ENCODE assay signal across 36 cellular contexts in genomic region chr20:57588596-57588995, GRCh38. TPM values are rescaled to one million over a fixed set of nuclear protein-coding genes. Genes with fewer than 3 reads are reported as not detected.
"Had no signal": no experiment of that assay in that cellular context is flagged by ENCODE, and none has a peak within 500 bp of the region (broad histone marks: within the 10 kb centered on the region; RNA-seq: fewer than 3 reads in every experiment).

No MANE protein-coding gene starts in this region.

- H3K4me1 ChIP-seq: body of pancreas, breast epithelium had no signal

- FAIRE-seq: astrocyte, TTC549 had no signal

- H3K27ac Mint-ChIP-seq: activated B cell treated with CpG ODN at 0.5 μM for 24 hours; activated CD4-positive, alpha-beta memory T cell treated with anti-CD3 and anti-CD28 coated beads for 36 hours; activated CD4-positive, alpha-beta T cell treated with anti-CD3 and anti-CD28 coated beads, Interleukin-2, amount 10 ng/mL, durations not matched to agents 24 days and 14 days; activated CD8-positive, alpha-beta T cell treated with anti-CD3 and anti-CD28 coated beads for 36 hours; activated naive CD4-positive, alpha-beta T cell treated with anti-CD3 and anti-CD28 coated beads for 36 hours; activated naive CD8-positive, alpha-beta T cell; activated naive CD8-positive, alpha-beta T cell treated with anti-CD3 and anti-CD28 coated beads, Interleukin-2, amount 10 ng/mL, durations not matched to agents 7 days and 5 days; activated naive CD8-positive, alpha-beta T cell treated with anti-CD3 and anti-CD28 coated beads, Interleukin-2, amount 50 U/mL, for 24 hours; activated T-cell treated with anti-CD3 and anti-CD28 coated beads, Interleukin-2, amount 50 U/mL, for 72 hours; activated T-helper 1 cell treated with anti-CD3 and anti-CD28 coated beads, Interleukin-12 subunit alpha, Interleukin-12 subunit beta, Interleukin-2, Interleukin-4 antibody, amounts not matched to agents 30 ng/mL and 10 ng/mL and 1 ng/mL, durations not matched to agents 14 hours and 24 hours and 36 hours; activated T-helper 17 cell treated with anti-CD3 and anti-CD28 coated beads, Interleukin-2, amount 50 U/mL, for 72 hours; T-helper 1 cell treated with Interleukin-12 subunit alpha and Interleukin-12 subunit beta and Interleukin-4 antibody, amounts not matched to agents 30 μg/mL and 1 μg/mL, for 36 hours; T-helper 2 cell treated with Interferon-gamma antibody and Interleukin-4, amounts not matched to agents 5 μg/mL and 100 μg/mL, for 36 hours had no signal

- H3K9me3 ChIP-seq: body of pancreas had no signal

- H3K9me3 Mint-ChIP-seq: activated CD4-positive, alpha-beta T cell treated with anti-CD3 and anti-CD28 coated beads, Interleukin-2, amount 10 ng/mL, durations not matched to agents 24 days and 14 days; activated naive CD8-positive, alpha-beta T cell treated with anti-CD3 and anti-CD28 coated beads, Interleukin-2, amount 50 U/mL, for 24 hours; activated T-cell treated with anti-CD3 and anti-CD28 coated beads, Interleukin-2, amount 50 U/mL, for 4 hours; activated T-cell treated with anti-CD3 and anti-CD28 coated beads, Interleukin-2, amount 50 U/mL, for 72 hours; activated T-helper 1 cell treated with anti-CD3 and anti-CD28 coated beads, Interleukin-12 subunit alpha, Interleukin-12 subunit beta, Interleukin-2, Interleukin-4 antibody, amounts not matched to agents 30 ng/mL and 10 ng/mL and 1 ng/mL, durations not matched to agents 14 hours and 24 hours and 36 hours; activated T-helper 17 cell treated with anti-CD3 and anti-CD28 coated beads, Interleukin-2, amount 50 U/mL, for 72 hours; T-helper 1 cell treated with Interleukin-12 subunit alpha and Interleukin-12 subunit beta and Interleukin-4 antibody, amounts not matched to agents 30 μg/mL and 1 μg/mL, for 36 hours; T-helper 2 cell treated with Interferon-gamma antibody and Interleukin-4, amounts not matched to agents 5 μg/mL and 100 μg/mL, for 36 hours had no signal

- H3K4me3 ChIP-seq: body of pancreas, breast epithelium had no signal

- H3K36me3 Mint-ChIP-seq: activated CD4-positive, alpha-beta memory T cell treated with anti-CD3 and anti-CD28 coated beads for 36 hours; activated naive CD8-positive, alpha-beta T cell; activated naive CD8-positive, alpha-beta T cell treated with anti-CD3 and anti-CD28 coated beads, Interleukin-2, amount 10 ng/mL, durations not matched to agents 7 days and 5 days had no signal

- H3K27me3 ChIP-seq: body of pancreas, brain microvascular endothelial cell had no signal

- ATAC-seq: activated CD8-positive, alpha-beta T cell treated with anti-CD3 and anti-CD28 coated beads for 36 hours; activated naive CD8-positive, alpha-beta T cell treated with anti-CD3 and anti-CD28 coated beads, Interleukin-2, amount 50 U/mL, for 24 hours; activated T-cell treated with anti-CD3 and anti-CD28 coated beads, Interleukin-2, amount 50 U/mL, for 4 hours; activated T-cell treated with anti-CD3 and anti-CD28 coated beads, Interleukin-2, amount 50 U/mL, for 72 hours; activated T-helper 17 cell treated with anti-CD3 and anti-CD28 coated beads, Interleukin-2, amount 50 U/mL, for 72 hours; body of pancreas had no signal

- H3K36me3 ChIP-seq: brain microvascular endothelial cell, breast epithelium had no signal

- DNase-seq: activated B cell treated with CpG ODN at 0.5 μM for 24 hours; activated CD4-positive, alpha-beta memory T cell treated with anti-CD3 and anti-CD28 coated beads for 36 hours; activated CD4-positive, alpha-beta T cell treated with anti-CD3 and anti-CD28 coated beads for 4 hours; activated CD4-positive, alpha-beta T cell treated with anti-CD3 and anti-CD28 coated beads, Interleukin-2, amount 10 ng/mL, durations not matched to agents 24 days and 14 days; activated CD4-positive, alpha-beta T cell treated with anti-CD3 and anti-CD28 coated beads, Interleukin-2, amount 50 U/mL, for 1 hour; activated CD4-positive, alpha-beta T cell treated with anti-CD3 and anti-CD28 coated beads, Interleukin-2, amount 50 U/mL, for 4 hours; activated CD4-positive, CD25-positive, alpha-beta regulatory T cell treated with anti-CD3 and anti-CD28 coated beads, Interleukin-2, amount 50 U/mL, for 72 hours; activated CD8-positive, alpha-beta memory T cell treated with anti-CD3 and anti-CD28 coated beads, Interleukin-2, amount 50 U/mL, for 4 hours; activated CD8-positive, alpha-beta T cell treated with anti-CD3 and anti-CD28 coated beads for 36 hours; activated effector memory CD4-positive, alpha-beta T cell treated with anti-CD3 and anti-CD28 coated beads, Interleukin-2, amount 50 U/mL, for 16 hours; activated gamma-delta T cell treated with Interleukin-2 at 50 U/mL for 16 hours; activated naive CD4-positive, alpha-beta T cell; activated naive CD4-positive, alpha-beta T cell treated with anti-CD3 and anti-CD28 coated beads for 36 hours; activated naive CD4-positive, alpha-beta T cell treated with anti-CD3 and anti-CD28 coated beads, Interleukin-2, amount 50 U/mL, for 16 hours; activated naive CD8-positive, alpha-beta T cell treated with anti-CD3 and anti-CD28 coated beads, Interleukin-2, amount 10 ng/mL, durations not matched to agents 7 days and 5 days; activated naive CD8-positive, alpha-beta T cell treated with anti-CD3 and anti-CD28 coated beads, Interleukin-2, amount 50 U/mL, for 24 hours; activated T-cell treated with anti-CD3 and anti-CD28 coated beads for 4 hours; activated T-cell treated with anti-CD3 and anti-CD28 coated beads, Interleukin-2, amount 50 U/mL, for 1 hour; activated T-cell treated with anti-CD3 and anti-CD28 coated beads, Interleukin-2, amount 50 U/mL, for 4 hours; activated T-cell treated with anti-CD3 and anti-CD28 coated beads, Interleukin-2, amount 50 U/mL, for 72 hours; body of pancreas; brain microvascular endothelial cell; central memory CD4-positive, alpha-beta T cell; T-helper 1 cell; T-helper 2 cell; T-helper 9 cell had no signal

- H3K27ac ChIP-seq: body of pancreas, brain microvascular endothelial cell, breast epithelium, VCaP had no signal

RNA-seq across cellular contexts. Expression of gene PCK1, which starts 27.7 kb away (rescaled TPM):
- total RNA-seq: activated B cell treated with CpG ODN at 0.5 μM for 24 hours; activated CD4-positive, alpha-beta memory T cell treated with anti-CD3 and anti-CD28 coated beads for 36 hours; activated CD4-positive, alpha-beta T cell treated with anti-CD3 and anti-CD28 coated beads, Interleukin-2, amount 10 ng/mL, durations not matched to agents 24 days and 14 days; activated CD8-positive, alpha-beta memory T cell treated with anti-CD3 and anti-CD28 coated beads for 36 hours; activated CD8-positive, alpha-beta T cell treated with anti-CD3 and anti-CD28 coated beads for 36 hours; activated naive CD4-positive, alpha-beta T cell treated with anti-CD3 and anti-CD28 coated beads for 36 hours; activated naive CD8-positive, alpha-beta T cell treated with anti-CD3 and anti-CD28 coated beads, Interleukin-2, amount 10 ng/mL, durations not matched to agents 7 days and 5 days; activated T-cell treated with anti-CD3 and anti-CD28 coated beads, Interleukin-2, amount 50 U/mL, for 72 hours; activated T-helper 1 cell treated with anti-CD3 and anti-CD28 coated beads, Interleukin-12 subunit alpha, Interleukin-12 subunit beta, Interleukin-2, Interleukin-4 antibody, amounts not matched to agents 30 ng/mL and 10 ng/mL and 1 ng/mL, durations not matched to agents 14 hours and 24 hours and 36 hours; activated T-helper 17 cell treated with anti-CD3 and anti-CD28 coated beads, Interleukin-2, amount 50 U/mL, for 72 hours; astrocyte had no signal

RNA-seq across cellular contexts. Expression of gene ZBP1, which starts 31.6 kb away (rescaled TPM):
- total RNA-seq: astrocyte had no signal
